26 cellular contexts compared by ENCODE assay signal in the genomic region with DNA sequence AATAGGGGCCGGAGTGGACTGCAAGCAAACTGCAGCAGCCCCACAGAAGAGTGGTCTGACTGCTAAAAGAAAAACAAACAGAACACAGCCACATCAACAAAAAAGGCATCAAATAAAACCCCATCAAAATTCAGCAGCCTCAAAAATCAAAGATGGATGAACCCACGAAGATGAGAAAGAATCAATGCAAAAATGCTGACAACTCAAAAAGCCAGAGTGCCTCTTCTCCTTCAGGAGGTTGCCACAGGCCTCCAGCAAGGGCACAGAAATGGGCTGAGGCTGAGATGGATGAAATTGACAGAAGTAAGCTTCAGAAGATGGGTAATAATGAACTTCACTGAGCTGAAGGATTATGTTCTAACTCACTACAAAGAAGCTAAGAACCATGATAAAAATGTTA.
"Had no signal": no experiment of that assay in that cellular context is flagged by ENCODE, and none has a peak within 500 bp of the region (broad histone marks: within the 10 kb centered on the region; RNA-seq: fewer than 3 reads in every experiment).

No MANE protein-coding gene starts in this region.

- H3K27ac Mint-ChIP-seq: dendritic cell treated with granulocyte-macrophage colony-stimulating factor and Interleukin-4, amounts not matched to agents 40 ng/mL and 50 ng/mL, for 4 days; effector memory CD8-positive, alpha-beta T cell; endodermal cell; mesothelial cell of epicardium had no signal

- H3K4me1 Mint-ChIP-seq: endodermal cell, mesothelial cell of epicardium had no signal

- H3K9me3 ChIP-seq: colonic mucosa, esophagus squamous epithelium had no signal

- H3K4me3 Mint-ChIP-seq: dendritic cell treated with granulocyte-macrophage colony-stimulating factor and Interleukin-4, amounts not matched to agents 40 ng/mL and 50 ng/mL, for 4 days; effector memory CD8-positive, alpha-beta T cell; endodermal cell; mesothelial cell of epicardium had no signal

- H3K27me3 Mint-ChIP-seq: dendritic cell treated with granulocyte-macrophage colony-stimulating factor and Interleukin-4, amounts not matched to agents 40 ng/mL and 50 ng/mL, for 4 days; effector memory CD8-positive, alpha-beta T cell had no signal

- H3K27me3 ChIP-seq: colonic mucosa, esophagus squamous epithelium, gastrocnemius medialis, heart right ventricle, left lung had no signal

- H3K9me3 Mint-ChIP-seq: mesothelial cell of epicardium had no signal

- H3K4me3 ChIP-seq: colonic mucosa, esophagus squamous epithelium, gastrocnemius medialis, heart right ventricle, left lung, lower lobe of right lung, mucosa of descending colon had no signal

- H3K27ac ChIP-seq: colonic mucosa, epithelial cell of prostate, esophagus squamous epithelium, gastrocnemius medialis, heart right ventricle, left lung, lower lobe of right lung had no signal

- H3K36me3 ChIP-seq: colonic mucosa, esophagus squamous epithelium, gastrocnemius medialis, heart right ventricle, left lung, lower lobe of right lung had no signal

- ATAC-seq: effector memory CD8-positive, alpha-beta T cell; esophagus mucosa; gastrocnemius medialis; heart right ventricle; left cardiac atrium; left lung; left ventricle myocardium superior; lower lobe of right lung; mucosa of descending colon had no signal

- H3K4me1 ChIP-seq: colonic mucosa, esophagus squamous epithelium, gastrocnemius medialis, heart right ventricle, left lung, lower lobe of right lung had no signal

- FAIRE-seq: endometrium, islet of Langerhans, keratinocyte had no signal

- DNase-seq: colonic mucosa; cortex of kidney; effector CD8-positive, alpha-beta T cell; effector memory CD8-positive, alpha-beta T cell; endodermal cell; erythroblast; esophagus squamous epithelium; foreskin fibroblast; foreskin melanocyte; gastrocnemius medialis; head of caudate nucleus; heart right ventricle; hippocampal formation; left cardiac atrium; left lung; left ventricle myocardium superior; lower lobe of right lung; mesenchymal stem cell; mucosa of descending colon had no signal
